Comparison of ENCODE assay signal across 10 cellular contexts in genomic region chr7:150428671-150429451, GRCh38. TPM values are rescaled to one million over a fixed set of nuclear protein-coding genes. Genes with fewer than 3 reads are reported as not detected.
DNase-seq lines count a peak whose midpoint lies in the region; ATAC-seq, FAIRE-seq and TF ChIP-seq lines count a peak whose summit lies in the region.
"Had no signal": no experiment of that assay in that cellular context is flagged by ENCODE, and none has a peak within 500 bp of the region (broad histone marks: within the 10 kb centered on the region; RNA-seq: fewer than 3 reads in every experiment).

No MANE protein-coding gene starts in this region.

- DNase-seq in DMS 273 (lab: John Stamatoyannopoulos, UW; ENCODE audit: unreplicated experiment) (peak; percentile 99), NCI-H2081 treated with DMSO at 0.1 percent for 48 hours (lab: John Stamatoyannopoulos, UW) (peak; percentile 32), kidney glomerular epithelial cell (lab: John Stamatoyannopoulos, UW) (peak; percentile 82), urothelium cell line (ENCODE audit: low spot score) (peak; percentile 38), NOMO-1 treated with dmso at 0.1 percent for 144 hours (lab: John Stamatoyannopoulos, UW; ENCODE audit: unreplicated experiment) (no peak), GM13977 (ENCODE audit: low spot score) (no peak)
- no peak for DNase-seq in activated naive CD4-positive, alpha-beta T cell treated with anti-CD3 and anti-CD28 coated beads, Interleukin-2, amount 50 U/mL, for 72 hours (ENCODE audit: low spot score in 2 of 2)

- FAIRE-seq in urothelium cell line (lab: Jason Lieb, UNC): no peak
- FAIRE-seq: frontal cortex had no signal

- peaks cover 0 to 5% of the 10 kb centered on the region in 2 donors for H3K9me3 Mint-ChIP-seq in activated naive CD4-positive, alpha-beta T cell treated with anti-CD3 and anti-CD28 coated beads, Interleukin-2, amount 50 U/mL, for 72 hours
- H3K9me3 Mint-ChIP-seq: IgD-negative memory B cell had no signal

- no peak overlapping the region for H3K27ac Mint-ChIP-seq in activated naive CD4-positive, alpha-beta T cell treated with anti-CD3 and anti-CD28 coated beads, Interleukin-2, amount 50 U/mL, for 72 hours

- no peaks in the 10 kb centered on the region for H3K36me3 Mint-ChIP-seq in activated naive CD4-positive, alpha-beta T cell treated with anti-CD3 and anti-CD28 coated beads, Interleukin-2, amount 50 U/mL, for 72 hours
- H3K36me3 Mint-ChIP-seq: IgD-negative memory B cell had no signal

- in situ Hi-C loops in GM13977 (cut with MboI; ENCODE audit: low pct_unique_long_range_greater_than_20kb, low sequenced_read_pairs, unreplicated experiment): no loop called here

- no peak for TF ChIP-seq CTCF in GM13977 (IDR thresholded peaks at IDR 0.05; ENCODE audit: extremely low read depth, insufficient read depth, missing control alignments)

- peak; percentile 47 for ATAC-seq in GM21825 (IDR thresholded peaks at IDR 0.05; ENCODE audit: unreplicated experiment)
- peak; percentile 71 to 80 for ATAC-seq in activated naive CD4-positive, alpha-beta T cell treated with anti-CD3 and anti-CD28 coated beads, Interleukin-2, amount 50 U/mL, for 72 hours

RNA-seq across cellular contexts. Expression of gene GIMAP8, which starts 21.6 kb away (rescaled TPM):
- total RNA-seq in activated naive CD4-positive, alpha-beta T cell treated with anti-CD3 and anti-CD28 coated beads, Interleukin-2, amount 50 U/mL, for 72 hours: 10 to 100 TPM; 13.5 to 17.7 TPM

RNA-seq across cellular contexts. Expression of gene ZNF775, which starts 49.7 kb away (rescaled TPM):
- total RNA-seq in activated naive CD4-positive, alpha-beta T cell treated with anti-CD3 and anti-CD28 coated beads, Interleukin-2, amount 50 U/mL, for 72 hours: 1 to 10 TPM; 4.4 to 5.0 TPM

Comparison
In these comparisons a context has a peak if more than half of its experiments do, and no peak if none do; other contexts are left out.
1. DNase-seq: peak in DMS 273 (single experiment), NCI-H2081 treated with DMSO at 0.1 percent for 48 hours (single experiment), kidney glomerular epithelial cell (single experiment) and urothelium cell line (single experiment); none in activated naive CD4-positive, alpha-beta T cell treated with anti-CD3 and anti-CD28 coated beads, Interleukin-2, amount 50 U/mL, for 72 hours (0 of 2), NOMO-1 treated with dmso at 0.1 percent for 144 hours (single experiment) and GM13977 (single experiment).